In genomic region chr17:67245073-67245693, GRCh38 we compare ENCODE assay signal across 8 cellular contexts. TPM values are rescaled to one million over a fixed set of nuclear protein-coding genes. Genes with fewer than 3 reads are reported as not detected.
DNase-seq lines count a peak whose midpoint lies in the region; ATAC-seq and TF ChIP-seq lines count a peak whose summit lies in the region.

TSS of gene HELZ (minus strand) at chr17:67245196. CDS start at chr17:67218804, 26,392 bp downstream.

- peak within 1 kb of the TSS; percentile 68 to 100 (median 96) for H3K4me3 ChIP-seq in heart left ventricle
- H3K4me3 ChIP-seq in transverse colon = peak within 1 kb of the TSS; percentile 93 to 100 (median 100)

- TF ChIP-seq CTCF in heart left ventricle (IDR thresholded peaks at IDR 0.05) = no peak
- no peak for TF ChIP-seq CTCF in transverse colon (IDR thresholded peaks at IDR 0.05)

- DNase-seq in EL (peak; percentile 84), NCI-H1436 treated with DMSO at 0.1 percent for 48 hours (lab: John Stamatoyannopoulos, UW) (peak; percentile 78), T-cell (peak; percentile 25 to 74 (median 60)), heart left ventricle (peak; percentile 78 to 88 (median 79)), pons (ENCODE audit: low spot score) (peak; percentile 83), transverse colon (peak; percentile 83)
- peak; percentile 78 for DNase-seq in activated naive CD8-positive, alpha-beta T cell treated with anti-CD3 and anti-CD28 coated beads, Interleukin-2, amount 50 U/mL, for 24 hours

- CTCF ChIA-PET in T-cell (lab: Charles Lee) = interaction anchor here in 1 of 2 donors (0.6 to 1.0 kb wide), 2 partner anchors 8 to 20 kb away, joined by 3 read pairs; no protein-coding TSS in a partner anchor

- no peaks in the 10 kb centered on the region for H3K9me3 Mint-ChIP-seq in T-cell
- no peaks in the 10 kb centered on the region for H3K9me3 Mint-ChIP-seq in activated naive CD8-positive, alpha-beta T cell treated with anti-CD3 and anti-CD28 coated beads, Interleukin-2, amount 50 U/mL, for 24 hours

- in situ Hi-C loops in transverse colon (cut with MboI; ENCODE audit: low pct_ligation_motif_present in 1 of 4, low pct_unique_long_range_greater_than_20kb in 1 of 4, low sequenced_read_pairs in 3 of 4) = no loop called here

- peak within 1 kb of the TSS; percentile 59 to 94 (median 88) for H3K27ac ChIP-seq in heart left ventricle
- peak within 1 kb of the TSS; percentile 83 to 94 (median 92) for H3K27ac ChIP-seq in transverse colon

- POLR2A ChIA-PET in T-cell (lab: Charles Lee) = no interaction called here

- peaks cover 48 to 59% (median 54%) of the 10 kb centered on the region in 3 donors for H3K4me1 Mint-ChIP-seq in T-cell
- peaks cover 47% of the 10 kb centered on the region for H3K4me1 Mint-ChIP-seq in activated naive CD8-positive, alpha-beta T cell treated with anti-CD3 and anti-CD28 coated beads, Interleukin-2, amount 50 U/mL, for 24 hours

- H3K4me1 ChIP-seq in heart left ventricle (peaks cover 12 to 55% (median 35%) of the 10 kb centered on the region in 12 donors), transverse colon (peaks cover 3 to 53% (median 34%) of the 10 kb centered on the region in 4 donors)

- H3K27ac Mint-ChIP-seq in T-cell = peak within 1 kb of the TSS; percentile 86 to 88
- peak within 1 kb of the TSS; percentile 66 for H3K27ac Mint-ChIP-seq in activated naive CD8-positive, alpha-beta T cell treated with anti-CD3 and anti-CD28 coated beads, Interleukin-2, amount 50 U/mL, for 24 hours

- no peak for TF ChIP-seq EP300 in transverse colon (IDR thresholded peaks at IDR 0.05; ENCODE audit: low read depth)

- TF ChIP-seq POLR2A in heart left ventricle (IDR thresholded peaks at IDR 0.05) (peak in 1 of 2 donors; percentile 19), transverse colon (IDR thresholded peaks at IDR 0.05) (peak; percentile 32)

- WGBS in heart left ventricle, 4 donors = 0 to 2% (median 1%) methylated on average over 30 to 67 of the region's 67 CpGs
- WGBS in transverse colon (ENCODE audit: low coverage in 1 of 2), 2 donors = 1% methylated on average over 62 of the region's 67 CpGs; no CpG with 5 or more reads in 1 of the 2 donors

- H3K27me3 ChIP-seq in heart left ventricle (no peaks in the 10 kb centered on the region), transverse colon (no peaks in the 10 kb centered on the region)

- H3K27me3 Mint-ChIP-seq in T-cell = no peaks in the 10 kb centered on the region
- H3K27me3 Mint-ChIP-seq in activated naive CD8-positive, alpha-beta T cell treated with anti-CD3 and anti-CD28 coated beads, Interleukin-2, amount 50 U/mL, for 24 hours = peaks cover 9% of the 10 kb centered on the region

- no peaks in the 10 kb centered on the region for H3K9me3 ChIP-seq in heart left ventricle
- no peaks in the 10 kb centered on the region for H3K9me3 ChIP-seq in transverse colon

- intact Hi-C loops in heart left ventricle (cut with DNase I) = loop anchor here in 2 of 10 donors (5.0 to 10.0 kb wide), 3 partner anchors 42 to 120 kb away; partner anchors contain the start of gene PSMD12 (in 1 of the 2)
- intact Hi-C loops in transverse colon (cut with DNase I; ENCODE audit: low total_unique reads) = no loop called here

- H3K36me3 ChIP-seq in heart left ventricle (peaks cover 0 to 12% (median 0%) of the 10 kb centered on the region in 9 donors), transverse colon (no peaks in the 10 kb centered on the region)

- peak; percentile 63 for ATAC-seq in HG02610 (IDR thresholded peaks at IDR 0.05; ENCODE audit: unreplicated experiment)
- peak; percentile 72 to 83 (median 80) for ATAC-seq in T-cell (replicated peaks in 1 of 4)
- ATAC-seq in activated naive CD8-positive, alpha-beta T cell treated with anti-CD3 and anti-CD28 coated beads, Interleukin-2, amount 50 U/mL, for 24 hours = peak; percentile 74
- ATAC-seq in heart left ventricle = peak; percentile 54 to 95 (median 88)

- peak within 1 kb of the TSS; percentile 88 to 92 (median 90) for H3K4me3 Mint-ChIP-seq in T-cell
- H3K4me3 Mint-ChIP-seq in activated naive CD8-positive, alpha-beta T cell treated with anti-CD3 and anti-CD28 coated beads, Interleukin-2, amount 50 U/mL, for 24 hours = peak within 1 kb of the TSS; percentile 90

- H3K36me3 Mint-ChIP-seq in T-cell = peaks cover 5% of the 10 kb centered on the region
- peaks cover 16% of the 10 kb centered on the region for H3K36me3 Mint-ChIP-seq in activated naive CD8-positive, alpha-beta T cell treated with anti-CD3 and anti-CD28 coated beads, Interleukin-2, amount 50 U/mL, for 24 hours (ENCODE audit: low read depth)

RNA-seq across cellular contexts. Expression of gene HELZ, which starts in this region (rescaled TPM):
- total RNA-seq in T-cell (100 to 1,000 TPM in 2 of 5 donors, 10 to 100 TPM in 3; 76.0 to 115 (median 91.6) TPM), heart left ventricle (10 to 100 TPM; 26.3 to 48.4 (median 32.5) TPM), transverse colon (100 to 1,000 TPM in 1 of 4 donors, 10 to 100 TPM in 3; 31.8 to 126 (median 56.0) TPM)
- polyA plus RNA-seq in heart left ventricle = 1 to 10 TPM; 5.1 to 7.0 TPM

Comparison
In these comparisons a context has a peak if more than half of its experiments do, and no peak if none do; other contexts are left out.
1. Peak in every context shown above with its lines: DNase-seq, ATAC-seq, H3K4me3 ChIP-seq and H3K27ac ChIP-seq.